8 cellular contexts compared by ENCODE assay signal in the genomic region with DNA sequence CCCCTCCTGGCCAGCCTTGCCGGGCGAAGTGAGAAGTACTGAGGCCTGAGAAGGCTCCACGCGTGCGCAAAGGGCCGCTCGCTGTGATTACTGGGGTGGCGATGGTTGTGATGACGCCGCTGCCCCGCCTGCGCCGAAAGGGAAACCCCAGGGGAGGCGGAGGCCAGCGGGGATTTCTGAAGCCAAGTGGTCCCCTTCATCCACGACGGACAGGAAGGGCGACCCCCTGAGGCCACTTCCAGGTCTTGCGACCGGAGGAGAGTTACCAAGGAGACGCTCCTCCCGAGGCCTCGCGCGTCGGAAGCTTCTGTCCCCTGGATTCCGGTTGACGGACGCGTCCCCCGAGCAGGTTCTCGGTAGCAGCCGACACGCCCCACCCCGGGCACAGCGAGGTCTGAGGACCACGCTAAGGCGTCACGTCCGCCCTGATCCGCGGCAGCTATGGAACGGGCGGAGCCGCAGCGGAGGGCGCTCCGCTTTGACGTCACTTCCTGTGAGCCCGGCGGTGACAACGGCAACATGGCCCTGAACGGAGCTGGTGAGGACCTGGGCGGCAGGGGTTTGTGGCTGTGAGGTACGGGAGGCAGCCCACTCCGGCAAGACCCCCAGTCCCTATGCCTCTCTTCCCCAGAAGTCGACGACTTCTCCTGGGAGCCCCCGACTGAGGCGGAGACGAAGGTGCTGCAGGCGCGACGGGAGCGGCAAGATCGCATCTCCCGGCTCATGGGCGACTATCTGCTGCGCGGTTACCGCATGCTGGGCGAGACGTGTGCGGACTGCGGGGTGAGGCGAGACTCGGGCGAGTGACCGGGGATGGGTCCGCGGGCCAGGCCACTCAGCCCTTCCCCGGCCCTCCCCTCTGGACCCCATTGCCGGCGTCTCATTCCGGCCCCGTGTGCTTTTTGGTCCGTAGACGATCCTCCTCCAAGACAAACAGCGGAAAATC. TPM values are rescaled to one million over a fixed set of nuclear protein-coding genes. Genes with fewer than 3 reads are reported as not detected.
A peak's percentile ranks its signal among the peaks of the same experiment; 100 is the strongest.
DNase-seq lines count a peak whose midpoint lies in the region; ATAC-seq and TF ChIP-seq lines count a peak whose summit lies in the region.

A gene with protein sequence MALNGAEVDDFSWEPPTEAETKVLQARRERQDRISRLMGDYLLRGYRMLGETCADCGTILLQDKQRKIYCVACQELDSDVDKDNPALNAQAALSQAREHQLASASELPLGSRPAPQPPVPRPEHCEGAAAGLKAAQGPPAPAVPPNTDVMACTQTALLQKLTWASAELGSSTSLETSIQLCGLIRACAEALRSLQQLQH (plus strand): TSS at position 505 of the 946 bp plus-strand sequence. CDS start 15 bp downstream, at position 520.

- H3K4me3 ChIP-seq in right atrium auricular region (peak within 1 kb of the TSS; percentile 94 to 97), rectal smooth muscle tissue (ENCODE audit: low read length) (peak within 1 kb of the TSS; percentile 98), aorta (ENCODE audit: low read length in 2 of 2) (peak within 1 kb of the TSS; percentile 69 to 84)

- H3K9me3 ChIP-seq in right atrium auricular region (no peaks in the 10 kb centered on the region), aorta (ENCODE audit: control insufficient read depth, low read length) (no peaks in the 10 kb centered on the region)

- peak within 1 kb of the TSS; percentile 79 for H3K9ac ChIP-seq in rectal smooth muscle tissue (ENCODE audit: low read length)

- peaks cover 6% of the 10 kb centered on the region for H3K36me3 ChIP-seq in right atrium auricular region
- no peaks in the 10 kb centered on the region for H3K36me3 ChIP-seq in rectal smooth muscle tissue (ENCODE audit: control insufficient read depth, insufficient read depth, low read length)
- H3K36me3 ChIP-seq in aorta (ENCODE audit: control insufficient read depth in 1 of 2, insufficient read depth in 2 of 2, low read length in 1 of 2) = no peaks in the 10 kb centered on the region

- ATAC-seq in GM18499 (IDR thresholded peaks at IDR 0.05; ENCODE audit: insufficient read depth, unreplicated experiment) (peak; percentile 44), HG02943 (IDR thresholded peaks at IDR 0.05; ENCODE audit: low read depth, unreplicated experiment) (peak; percentile 54), aorta (ENCODE audit: low FRiP score) (peak; percentile 90)

- H3K27me3 ChIP-seq in right atrium auricular region (no peaks in the 10 kb centered on the region), rectal smooth muscle tissue (ENCODE audit: control insufficient read depth, insufficient read depth, low read length) (no peaks in the 10 kb centered on the region), aorta (ENCODE audit: control insufficient read depth in 1 of 2, insufficient read depth in 2 of 2, low read length in 1 of 2) (no peaks in the 10 kb centered on the region)

- H3K4me1 ChIP-seq in right atrium auricular region (peaks cover 3 to 69% of the 10 kb centered on the region in 2 donors), rectal smooth muscle tissue (ENCODE audit: control insufficient read depth, insufficient read depth, low read length) (peaks cover 37% of the 10 kb centered on the region), aorta (ENCODE audit: control insufficient read depth in 1 of 2, insufficient read depth in 2 of 2, low read length in 2 of 2) (no peaks in the 10 kb centered on the region)

- 0% methylated on average over 85 to 89 of the region's 89 CpGs for WGBS in aorta, 2 donors

- intact Hi-C loops in aorta (cut with DNase I) = loop anchor here in 1 of 2 donors (1.0 kb wide), 1 partner anchor 9 kb away; no protein-coding TSS in a partner anchor

- peak; percentile 20 to 57 for TF ChIP-seq CTCF in right atrium auricular region (IDR thresholded peaks at IDR 0.05)

- H3K27ac ChIP-seq in angular gyrus (ENCODE audit: low read depth, low read length) (peak within 1 kb of the TSS; percentile 96), right atrium auricular region (peak within 1 kb of the TSS; percentile 94 to 97), rectal smooth muscle tissue (ENCODE audit: low read depth, low read length) (peak within 1 kb of the TSS; percentile 95), aorta (ENCODE audit: low read depth in 1 of 2, low read length in 2 of 2) (peak within 1 kb of the TSS; percentile 20 to 87)

- DNase-seq in NCI-H187 (lab: John Stamatoyannopoulos, UW) (peak; percentile 90 to 93), T-helper 2 cell (peak; percentile 95 to 100 (median 98)), right atrium auricular region (ENCODE audit: low spot score) (peak; percentile 98), aorta (peak; percentile 99)

RNA-seq across cellular contexts. Expression of the gene that starts here (rescaled TPM):
- total RNA-seq in right atrium auricular region (10 to 100 TPM; 36.1 to 50.6 TPM), aorta (10 to 100 TPM; 21.7 to 29.3 TPM)
- polyA plus RNA-seq in aorta = 10 to 100 TPM; 37.1 to 42.5 TPM

Comparison
In these comparisons a context has a peak if more than half of its experiments do, and no peak if none do; other contexts are left out.
1. Peak in every context shown above with its lines: DNase-seq, ATAC-seq, H3K4me3 ChIP-seq and H3K27ac ChIP-seq.